ENCODE assay signal across 19 cellular contexts in the genomic region with DNA sequence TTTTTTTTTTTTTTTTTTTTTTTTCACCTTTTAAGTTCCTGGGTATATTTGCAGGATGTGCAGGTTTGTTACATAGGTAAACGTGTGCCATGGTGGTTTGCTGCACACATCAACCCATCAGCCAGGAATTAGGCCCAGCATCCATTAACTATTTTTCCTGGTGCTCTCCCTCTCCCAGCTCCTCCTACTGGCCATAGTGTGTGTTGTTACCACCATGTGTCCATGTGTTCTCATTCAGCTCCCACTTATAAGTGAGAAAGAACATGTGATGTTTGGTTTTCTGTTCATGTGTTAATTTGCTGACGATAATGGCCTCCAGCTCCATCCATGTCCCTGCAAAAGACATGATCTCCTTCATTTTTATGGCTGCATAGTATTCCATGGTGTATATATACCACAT.
DNase-seq lines count a peak whose midpoint lies in the region; ATAC-seq and TF ChIP-seq lines count a peak whose summit lies in the region.
"Had no signal": no experiment of that assay in that cellular context is flagged by ENCODE, and none has a peak within 500 bp of the region (broad histone marks: within the 10 kb centered on the region; RNA-seq: fewer than 3 reads in every experiment).

No MANE protein-coding gene starts in this region.

- CTCF ChIA-PET in AG04450 (lab: Charles Lee) = interaction anchor here (0.7 kb wide), 1 partner anchor 205 kb away, joined by 5 read pairs; no protein-coding TSS in a partner anchor

- POLR2A ChIA-PET in AG04450 (lab: Yijun Ruan, JAX) = interaction anchor here (0.6 kb wide), 1 partner anchor 1184 kb away, joined by 5 read pairs; no protein-coding TSS in a partner anchor

- no peak for ATAC-seq in HG02623 (IDR thresholded peaks at IDR 0.05; ENCODE audit: unreplicated experiment)
- ATAC-seq: CD8-positive, alpha-beta T cell; left ventricle myocardium superior; sciatic nerve; SK-N-SH treated with all-trans-retinoic acid at 6 μM for 48 hours had no signal

- H3K27ac ChIP-seq in AG04450 (ENCODE audit: low read depth, low read length) = no peak overlapping the region
- no peak overlapping the region for H3K27ac ChIP-seq in WERI-Rb-1
- H3K27ac ChIP-seq in left ventricle myocardium inferior (replicated peaks) = no peak overlapping the region
- H3K27ac ChIP-seq: coronary artery, stomach, upper lobe of left lung had no signal

- intact Hi-C loops in left ventricle myocardium inferior (cut with micrococcal nuclease) = no loop called here

- H3K4me1 ChIP-seq in left ventricle myocardium inferior = no peaks in the 10 kb centered on the region
- H3K4me1 ChIP-seq: stomach, upper lobe of left lung had no signal

- 0 out of 2 replicates have a peak, but pooled peaks cover 3% of the 10 kb centered on the region for H3K36me3 ChIP-seq in WERI-Rb-1
- no peaks in the 10 kb centered on the region for H3K36me3 ChIP-seq in left ventricle myocardium inferior
- H3K36me3 ChIP-seq: stomach, upper lobe of left lung had no signal

- no peaks in the 10 kb centered on the region for H3K9me3 ChIP-seq in AG04450 (ENCODE audit: control insufficient read depth, insufficient read depth, low read length)
- H3K9me3 ChIP-seq in WERI-Rb-1 (ENCODE audit: severe bottlenecking) = no peaks in the 10 kb centered on the region
- H3K9me3 ChIP-seq in left ventricle myocardium inferior (replicated peaks) = peaks cover 26% of the 10 kb centered on the region
- H3K9me3 ChIP-seq: upper lobe of left lung had no signal

- H3K4me3 ChIP-seq in AG04450 (ENCODE audit: low read depth, low read length) (no peak overlapping the region), WERI-Rb-1 (ENCODE audit: low read depth, low read length) (no peak overlapping the region), fibroblast of pulmonary artery (replicated peaks; ENCODE audit: low read depth, low read length) (no peak overlapping the region), left ventricle myocardium inferior (no peak overlapping the region)
- H3K4me3 ChIP-seq: coronary artery, stomach, upper lobe of left lung had no signal

- H3K27me3 ChIP-seq in AG04450 (ENCODE audit: control insufficient read depth, insufficient read depth, low read length) (no peaks in the 10 kb centered on the region), WERI-Rb-1 (ENCODE audit: insufficient read depth, low read depth, severe bottlenecking) (no peaks in the 10 kb centered on the region), left ventricle myocardium inferior (ENCODE audit: low read depth) (peaks cover under 1% of the 10 kb centered on the region)
- H3K27me3 ChIP-seq: stomach, upper lobe of left lung had no signal

- TF ChIP-seq CTCF in AG04450 (IDR thresholded peaks at IDR 0.05; ENCODE audit: low read depth, low read length) (peak; percentile 19), WERI-Rb-1 (IDR thresholded peaks at IDR 0.05; ENCODE audit: low read depth, low read length) (peak; percentile 15; the same call in 1 of the 2 replicates), fibroblast of pulmonary artery (IDR thresholded peaks at IDR 0.05; ENCODE audit: low read length, missing control alignments) (peak; percentile 14), left ventricle myocardium inferior (IDR thresholded peaks at IDR 0.05; ENCODE audit: borderline replicate concordance) (no peak)

- DNase-seq in AG04450 (ENCODE audit: low read depth, low spot score) = no peak
- peak; percentile 19 for DNase-seq in H4 (ENCODE audit: low spot score)
- DNase-seq in WERI-Rb-1 = no peak
- DNase-seq in fibroblast of pulmonary artery (ENCODE audit: low read depth) = peak; percentile 6
- no peak for DNase-seq in left ventricle myocardium inferior
- DNase-seq in EL = no peak
- no peak for DNase-seq in NCI-H748 (lab: John Stamatoyannopoulos, UW; ENCODE audit: unreplicated experiment)
- DNase-seq: ACHN; activated naive CD4-positive, alpha-beta T cell treated with anti-CD3 and anti-CD28 coated beads for 36 hours; CD8-positive, alpha-beta T cell; left ventricle myocardium superior; NCI-H1694; occipital lobe; stomach; upper lobe of left lung had no signal

Comparison
In these comparisons a context has a peak if more than half of its experiments do, and no peak if none do; other contexts are left out.
1. DNase-seq: peak in H4 (single experiment) and fibroblast of pulmonary artery (single experiment); none in AG04450 (single experiment), WERI-Rb-1 (single experiment), left ventricle myocardium inferior (single experiment), EL (single experiment) and NCI-H748 (single experiment).